ENCODE assay signal across 29 cellular contexts in genomic region chr3:195877767-195878423, GRCh38. TPM values are rescaled to one million over a fixed set of nuclear protein-coding genes. Genes with fewer than 3 reads are reported as not detected.
DNase-seq lines count a peak whose midpoint lies in the region; ATAC-seq and FAIRE-seq lines count a peak whose summit lies in the region.
"Had no signal": no experiment of that assay in that cellular context is flagged by ENCODE, and none has a peak within 500 bp of the region (broad histone marks: within the 10 kb centered on the region; RNA-seq: fewer than 3 reads in every experiment).

No MANE protein-coding gene starts in this region.

- H2BK15ac ChIP-seq in mesenchymal stem cell (ENCODE audit: low read depth, poor library complexity, severe bottlenecking) = no peak overlapping the region

- no peak overlapping the region for H3K18ac ChIP-seq in mesenchymal stem cell (ENCODE audit: low read depth in 1 of 2, low read length in 2 of 2)

- no peaks in the 10 kb centered on the region for H3K9me3 ChIP-seq in T-helper 17 cell (ENCODE audit: control insufficient read depth, low read length, poor library complexity, severe bottlenecking)
- no peaks in the 10 kb centered on the region for H3K9me3 ChIP-seq in mesenchymal stem cell (ENCODE audit: control insufficient read depth, low read length)
- H3K9me3 ChIP-seq: gastroesophageal sphincter, left ventricle myocardium inferior, pancreas, upper lobe of left lung had no signal

- no peak overlapping the region for H2AFZ ChIP-seq in mesenchymal stem cell (ENCODE audit: low read depth, low read length)

- H3K4me1 Mint-ChIP-seq in activated T-cell treated with anti-CD3 and anti-CD28 coated beads, Interleukin-2, amount 50 U/mL, for 24 hours (ENCODE audit: low read depth) = peaks cover 2% of the 10 kb centered on the region
- peaks cover 10% of the 10 kb centered on the region for H3K4me1 Mint-ChIP-seq in T-helper 17 cell
- H3K4me1 Mint-ChIP-seq in stimulated activated memory B cell treated with anti-CD40 and anti-IgM and Interleukin-4, amounts not matched to agents 10 μg/mL and 1 μg/mL and 100 μg/mL, for 72 hours = peaks cover 10% of the 10 kb centered on the region
- H3K4me1 Mint-ChIP-seq: mesothelial cell of epicardium, WTC11 had no signal

- ATAC-seq in T-helper 17 cell (no peak), GM18517 (IDR thresholded peaks at IDR 0.05; ENCODE audit: unreplicated experiment) (no peak)
- no peak for ATAC-seq in stimulated activated memory B cell treated with anti-CD40 and anti-IgM and Interleukin-4, amounts not matched to agents 10 μg/mL and 1 μg/mL and 100 μg/mL, for 72 hours
- ATAC-seq: gastroesophageal sphincter, WTC11 had no signal

- peaks cover 9% of the 10 kb centered on the region for H3K4me1 ChIP-seq in mesenchymal stem cell (ENCODE audit: control insufficient read depth, insufficient read depth, low read depth, low read length)
- H3K4me1 ChIP-seq: left ventricle myocardium inferior, pancreas had no signal

- H3K4me3 Mint-ChIP-seq in activated T-cell treated with anti-CD3 and anti-CD28 coated beads, Interleukin-2, amount 50 U/mL, for 24 hours = no peak overlapping the region
- H3K4me3 Mint-ChIP-seq in T-helper 17 cell = no peak overlapping the region
- H3K4me3 Mint-ChIP-seq in stimulated activated memory B cell treated with anti-CD40 and anti-IgM and Interleukin-4, amounts not matched to agents 10 μg/mL and 1 μg/mL and 100 μg/mL, for 72 hours = no peak overlapping the region
- H3K4me3 Mint-ChIP-seq: mesothelial cell of epicardium, nephron progenitor cell, WTC11 had no signal

- peak overlapping the region; percentile 37 for H3K27ac Mint-ChIP-seq in activated T-cell treated with anti-CD3 and anti-CD28 coated beads, Interleukin-2, amount 50 U/mL, for 24 hours
- peak overlapping the region; percentile 73 for H3K27ac Mint-ChIP-seq in T-helper 17 cell
- peak overlapping the region; percentile 84 for H3K27ac Mint-ChIP-seq in stimulated activated memory B cell treated with anti-CD40 and anti-IgM and Interleukin-4, amounts not matched to agents 10 μg/mL and 1 μg/mL and 100 μg/mL, for 72 hours
- H3K27ac Mint-ChIP-seq: activated T-helper 2 cell treated with anti-CD3 and anti-CD28 coated beads, Interferon-gamma antibody, Interleukin-2, Interleukin-4, amounts not matched to agents 10 μg/mL and 5 μg/mL and 100 μg/mL, durations not matched to agents 14 hours and 24 hours and 36 hours; mesothelial cell of epicardium; WTC11 had no signal

- no peak overlapping the region for H3K14ac ChIP-seq in mesenchymal stem cell (ENCODE audit: low read length in 2 of 2)

- no peak overlapping the region for H3K9ac ChIP-seq in mesenchymal stem cell (ENCODE audit: low read length)

- H3K4me2 ChIP-seq in mesenchymal stem cell (ENCODE audit: low read length, poor library complexity, severe bottlenecking) = no peak overlapping the region

- no peak overlapping the region for H3K27ac ChIP-seq in mesenchymal stem cell (ENCODE audit: low read length, poor library complexity, severe bottlenecking)
- H3K27ac ChIP-seq: gastroesophageal sphincter, left ventricle myocardium inferior, pancreas had no signal

- no peaks in the 10 kb centered on the region for H3K27me3 ChIP-seq in mesenchymal stem cell (ENCODE audit: control insufficient read depth in 1 of 2, insufficient read depth in 1 of 2, low read length in 2 of 2)
- H3K27me3 ChIP-seq: gastroesophageal sphincter, pancreas, upper lobe of left lung had no signal

- H4K8ac ChIP-seq in mesenchymal stem cell (ENCODE audit: low read length) = no peak overlapping the region

- H2BK12ac ChIP-seq in mesenchymal stem cell (ENCODE audit: low read length in 2 of 2) = no peak overlapping the region

- WGBS in mesenchymal stem cell = 94% methylated on average over 12 of the region's 15 CpGs

- peaks cover 46% of the 10 kb centered on the region for H3K36me3 Mint-ChIP-seq in activated T-cell treated with anti-CD3 and anti-CD28 coated beads, Interleukin-2, amount 50 U/mL, for 24 hours (ENCODE audit: low read depth)
- no peaks in the 10 kb centered on the region for H3K36me3 Mint-ChIP-seq in T-helper 17 cell (ENCODE audit: low read depth)
- peaks cover 27% of the 10 kb centered on the region for H3K36me3 Mint-ChIP-seq in stimulated activated memory B cell treated with anti-CD40 and anti-IgM and Interleukin-4, amounts not matched to agents 10 μg/mL and 1 μg/mL and 100 μg/mL, for 72 hours
- H3K36me3 Mint-ChIP-seq: WTC11 had no signal

- no peak overlapping the region for H2BK5ac ChIP-seq in mesenchymal stem cell (ENCODE audit: low read depth, low read length, poor library complexity, severe bottlenecking)

- no peaks in the 10 kb centered on the region for H3K27me3 Mint-ChIP-seq in activated T-cell treated with anti-CD3 and anti-CD28 coated beads, Interleukin-2, amount 50 U/mL, for 24 hours
- H3K27me3 Mint-ChIP-seq in T-helper 17 cell = no peaks in the 10 kb centered on the region
- H3K27me3 Mint-ChIP-seq in stimulated activated memory B cell treated with anti-CD40 and anti-IgM and Interleukin-4, amounts not matched to agents 10 μg/mL and 1 μg/mL and 100 μg/mL, for 72 hours = no peaks in the 10 kb centered on the region

- H3K23ac ChIP-seq in mesenchymal stem cell (ENCODE audit: low read length in 2 of 2) = no peak overlapping the region

- no peak overlapping the region for H3K4ac ChIP-seq in mesenchymal stem cell (ENCODE audit: low read depth in 1 of 2, low read length in 2 of 2)

- peaks cover 2% of the 10 kb centered on the region for H3K79me1 ChIP-seq in mesenchymal stem cell (replicated peaks; ENCODE audit: low read length, poor library complexity, severe bottlenecking)

- peak overlapping the region; percentile 56 for H4K91ac ChIP-seq in mesenchymal stem cell (ENCODE audit: low read length)

- H3K4me3 ChIP-seq in mesenchymal stem cell (ENCODE audit: insufficient read depth in 1 of 2, low read depth in 1 of 2, low read length in 2 of 2) = no peak overlapping the region
- H3K4me3 ChIP-seq: gastroesophageal sphincter, left ventricle myocardium inferior, pancreas, upper lobe of left lung had no signal

- no peak overlapping the region for H2BK120ac ChIP-seq in mesenchymal stem cell (ENCODE audit: low read depth, low read length)

- no peak for DNase-seq in activated T-cell treated with anti-CD3 and anti-CD28 coated beads, Interleukin-2, amount 50 U/mL, for 24 hours
- DNase-seq in activated T-cell treated with anti-CD3 and anti-CD28 coated beads for 4 hours = no peak
- no peak for DNase-seq in T-helper 17 cell
- DNase-seq in mesenchymal stem cell = no peak
- DNase-seq in DMS153 (lab: John Stamatoyannopoulos, UW) = no peak
- no peak for DNase-seq in HTR-8/SVneo (ENCODE audit: insufficient read length, low spot score)
- DNase-seq: activated CD4-positive, alpha-beta T cell treated with anti-CD3 and anti-CD28 coated beads, Interleukin-2, amount 50 U/mL, for 1 hour; DND-41; effector CD8-positive, alpha-beta T cell; H7; hypothalamus; Kasumi-1; left ventricle myocardium inferior; MV-4-11; NCI-H187 treated with DMSO at 0.1 percent for 48 hours; NCI-H2227 treated with DMSO at 0.1 percent for 48 hours; NCI-H82; nephron progenitor cell; pancreas; SHP77; stimulated activated CD4-positive, alpha-beta T cell treated with anti-CD3 and anti-CD28 coated beads, Interleukin-15, amount 100 ng/mL, for 24 hours; T1000 had no signal

- no peak overlapping the region for H2AK5ac ChIP-seq in mesenchymal stem cell (ENCODE audit: low read length, severe bottlenecking)

- peaks cover 29 to 72% of the 10 kb centered on the region in 2 experiments for H3K36me3 ChIP-seq in mesenchymal stem cell (ENCODE audit: control insufficient read depth in 1 of 2, insufficient read depth in 2 of 2, low read depth in 1 of 2, low read length in 2 of 2)
- H3K36me3 ChIP-seq: pancreas had no signal

- FAIRE-seq in HTR-8/SVneo (lab: Jason Lieb, UNC) = no peak
- FAIRE-seq: pancreas had no signal

- no peaks in the 10 kb centered on the region for H3K9me3 Mint-ChIP-seq in activated T-cell treated with anti-CD3 and anti-CD28 coated beads, Interleukin-2, amount 50 U/mL, for 24 hours
- no peaks in the 10 kb centered on the region for H3K9me3 Mint-ChIP-seq in stimulated activated memory B cell treated with anti-CD40 and anti-IgM and Interleukin-4, amounts not matched to agents 10 μg/mL and 1 μg/mL and 100 μg/mL, for 72 hours
- H3K9me3 Mint-ChIP-seq: activated T-helper 2 cell treated with anti-CD3 and anti-CD28 coated beads, Interferon-gamma antibody, Interleukin-2, Interleukin-4, amounts not matched to agents 10 μg/mL and 5 μg/mL and 100 μg/mL, durations not matched to agents 14 hours and 24 hours and 36 hours; mesothelial cell of epicardium; nephron progenitor cell; WTC11 had no signal

RNA-seq across cellular contexts. Expression of gene TNK2, which starts 30.5 kb away (rescaled TPM):
- total RNA-seq in T-helper 17 cell = 100 to 1,000 TPM; 123 to 125 TPM
- 11.7 TPM for polyA plus RNA-seq in mesenchymal stem cell (2013, experiment 1 of 2)
- polyA plus RNA-seq in mesenchymal stem cell (2013, experiment 2 of 2) = 11.4 TPM
